Comparison of ENCODE assay signal across 6 cellular contexts in the genomic region with DNA sequence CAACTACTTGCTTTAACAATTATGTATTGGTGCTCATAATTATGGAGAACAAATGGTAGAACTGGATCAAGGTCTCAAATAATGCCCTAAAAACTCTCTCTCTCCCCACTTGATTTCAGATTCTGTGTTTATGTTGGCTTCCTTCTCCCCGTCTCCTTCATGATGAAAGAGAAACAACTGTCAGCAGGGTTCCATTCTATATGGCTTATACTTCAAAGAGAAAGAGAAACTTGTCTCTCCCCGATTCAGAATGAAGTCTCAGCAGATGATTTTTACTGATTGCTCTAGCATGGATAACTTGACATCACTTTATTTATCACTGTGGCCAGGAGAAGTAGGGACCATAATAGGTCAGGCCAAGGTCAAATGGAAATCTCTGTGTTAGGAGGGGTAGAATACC.
"Had no signal": no experiment of that assay in that cellular context is flagged by ENCODE, and none has a peak within 500 bp of the region (broad histone marks: within the 10 kb centered on the region; RNA-seq: fewer than 3 reads in every experiment).

No MANE protein-coding gene starts in this region.

- DNase-seq: IMR-90, KBM-7 had no signal

- ATAC-seq: HepG2, K562 had no signal

- H3K4me3 ChIP-seq: K562 had no signal

- FAIRE-seq: HepG2, HTR-8/SVneo, K562 had no signal

- H3K27ac ChIP-seq: HL-60 had no signal
